In the genomic region with DNA sequence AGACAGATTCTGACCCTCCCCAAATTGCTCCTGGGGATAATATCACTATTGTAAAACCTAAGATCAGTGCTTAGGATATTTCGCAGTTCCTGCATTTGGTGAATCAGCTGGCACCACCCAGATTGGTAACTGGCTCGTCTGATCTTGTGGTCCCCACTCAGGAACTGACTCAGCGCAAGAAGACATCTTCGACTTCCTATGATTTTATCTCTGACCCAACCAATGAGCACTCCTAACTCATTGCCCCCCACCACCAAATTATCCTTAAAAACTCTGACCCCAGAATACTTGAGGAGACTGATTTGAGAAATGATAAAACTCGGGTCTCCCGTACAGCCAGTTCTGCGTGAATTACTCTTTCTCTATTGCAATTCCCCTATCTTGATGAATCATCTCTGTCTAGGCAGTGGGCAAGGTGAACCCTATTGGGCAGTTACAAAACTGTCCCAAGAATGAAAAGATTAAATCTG, we compare ENCODE assay signal across 2 cellular contexts.
TF ChIP-seq lines count a peak whose summit lies in the region.

No MANE protein-coding gene starts in this region.

TF ChIP-seq in GM23338, 12 proteins besides CTCF, POLR2A, EP300 and RAD21 (continued from another document):
- TF ChIP-seq ZNF462 (CRISPR knock-in tag; IDR thresholded peaks at IDR 0.05) (no peak), POLR2AphosphoS5 (IDR thresholded peaks at IDR 0.05; ENCODE audit: low read depth) (no peak), ETS1 (IDR thresholded peaks at IDR 0.05) (no peak), STAT1 (IDR thresholded peaks at IDR 0.05; ENCODE audit: unreplicated experiment) (no peak), JUNB (IDR thresholded peaks at IDR 0.05; ENCODE audit: unreplicated experiment) (no peak)
- TF ChIP-seq, protein P1, sequence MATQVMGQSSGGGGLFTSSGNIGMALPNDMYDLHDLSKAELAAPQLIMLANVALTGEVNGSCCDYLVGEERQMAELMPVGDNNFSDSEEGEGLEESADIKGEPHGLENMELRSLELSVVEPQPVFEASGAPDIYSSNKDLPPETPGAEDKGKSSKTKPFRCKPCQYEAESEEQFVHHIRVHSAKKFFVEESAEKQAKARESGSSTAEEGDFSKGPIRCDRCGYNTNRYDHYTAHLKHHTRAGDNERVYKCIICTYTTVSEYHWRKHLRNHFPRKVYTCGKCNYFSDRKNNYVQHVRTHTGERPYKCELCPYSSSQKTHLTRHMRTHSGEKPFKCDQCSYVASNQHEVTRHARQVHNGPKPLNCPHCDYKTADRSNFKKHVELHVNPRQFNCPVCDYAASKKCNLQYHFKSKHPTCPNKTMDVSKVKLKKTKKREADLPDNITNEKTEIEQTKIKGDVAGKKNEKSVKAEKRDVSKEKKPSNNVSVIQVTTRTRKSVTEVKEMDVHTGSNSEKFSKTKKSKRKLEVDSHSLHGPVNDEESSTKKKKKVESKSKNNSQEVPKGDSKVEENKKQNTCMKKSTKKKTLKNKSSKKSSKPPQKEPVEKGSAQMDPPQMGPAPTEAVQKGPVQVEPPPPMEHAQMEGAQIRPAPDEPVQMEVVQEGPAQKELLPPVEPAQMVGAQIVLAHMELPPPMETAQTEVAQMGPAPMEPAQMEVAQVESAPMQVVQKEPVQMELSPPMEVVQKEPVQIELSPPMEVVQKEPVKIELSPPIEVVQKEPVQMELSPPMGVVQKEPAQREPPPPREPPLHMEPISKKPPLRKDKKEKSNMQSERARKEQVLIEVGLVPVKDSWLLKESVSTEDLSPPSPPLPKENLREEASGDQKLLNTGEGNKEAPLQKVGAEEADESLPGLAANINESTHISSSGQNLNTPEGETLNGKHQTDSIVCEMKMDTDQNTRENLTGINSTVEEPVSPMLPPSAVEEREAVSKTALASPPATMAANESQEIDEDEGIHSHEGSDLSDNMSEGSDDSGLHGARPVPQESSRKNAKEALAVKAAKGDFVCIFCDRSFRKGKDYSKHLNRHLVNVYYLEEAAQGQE (IDR thresholded peaks at IDR 0.05; ENCODE audit: unreplicated experiment): no peak

TF ChIP-seq in WTC11, 78 proteins besides CTCF, POLR2A, EP300 and RAD21 (continued from another document):
- TF ChIP-seq NR3C1 (CRISPR knock-in tag; conservative IDR thresholded peaks at IDR 0.05; ENCODE audit: low read depth) (no peak), ATF6 (CRISPR knock-in tag; IDR thresholded peaks at IDR 0.05) (no peak), ATF1 (CRISPR knock-in tag; IDR thresholded peaks at IDR 0.05) (no peak), ZNF138 (CRISPR knock-in tag; conservative IDR thresholded peaks at IDR 0.05) (no peak), ZNF232 (CRISPR knock-in tag; IDR thresholded peaks at IDR 0.05) (no peak)
- TF ChIP-seq, protein P2, sequence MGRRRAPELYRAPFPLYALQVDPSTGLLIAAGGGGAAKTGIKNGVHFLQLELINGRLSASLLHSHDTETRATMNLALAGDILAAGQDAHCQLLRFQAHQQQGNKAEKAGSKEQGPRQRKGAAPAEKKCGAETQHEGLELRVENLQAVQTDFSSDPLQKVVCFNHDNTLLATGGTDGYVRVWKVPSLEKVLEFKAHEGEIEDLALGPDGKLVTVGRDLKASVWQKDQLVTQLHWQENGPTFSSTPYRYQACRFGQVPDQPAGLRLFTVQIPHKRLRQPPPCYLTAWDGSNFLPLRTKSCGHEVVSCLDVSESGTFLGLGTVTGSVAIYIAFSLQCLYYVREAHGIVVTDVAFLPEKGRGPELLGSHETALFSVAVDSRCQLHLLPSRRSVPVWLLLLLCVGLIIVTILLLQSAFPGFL (CRISPR knock-in tag; IDR thresholded peaks at IDR 0.05; ENCODE audit: borderline replicate concordance): no peak
